1 cellular context compared by ENCODE assay signal in the genomic region with DNA sequence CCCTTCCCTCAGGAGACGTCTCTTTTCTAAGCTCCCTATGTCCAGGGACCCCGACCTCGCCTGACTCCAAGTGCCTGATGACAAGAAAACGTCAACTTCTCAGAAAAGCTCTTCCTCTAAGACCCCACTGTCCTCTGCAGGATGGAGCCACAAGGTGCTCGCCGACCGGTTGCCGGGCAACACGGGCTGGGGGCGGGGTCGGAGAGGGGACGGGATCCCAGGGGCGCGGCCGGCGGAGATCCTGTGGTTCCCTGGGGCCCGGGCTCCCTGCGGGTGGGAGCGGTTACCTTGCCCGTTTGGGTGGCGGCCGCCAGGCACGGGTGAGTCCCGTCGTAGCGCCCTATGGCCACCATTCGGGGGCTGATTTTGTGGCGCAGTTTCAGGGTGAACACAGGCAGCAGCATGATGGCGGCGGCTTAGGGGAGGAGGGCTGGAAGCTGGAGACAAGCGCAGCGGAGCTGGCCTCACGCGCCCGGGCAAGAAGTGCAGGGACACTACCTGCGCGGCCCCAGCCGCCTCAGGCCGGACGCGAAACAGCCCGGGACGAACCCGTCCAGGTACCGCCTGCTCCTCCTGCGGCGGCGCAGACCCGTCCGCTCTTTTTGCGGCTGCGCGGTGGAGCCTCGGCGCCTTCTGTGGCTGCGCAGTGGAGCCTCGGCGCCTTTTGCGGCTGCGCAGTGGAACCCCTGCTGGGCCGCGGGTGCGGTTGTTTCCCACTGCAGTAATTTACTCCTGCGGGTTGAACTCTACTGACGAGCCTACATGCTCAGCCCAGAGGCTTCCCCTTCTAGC.
TF ChIP-seq lines count a peak whose summit lies in the region.

Gene BBS2 (minus strand): TSS at position 566 of the 792 bp plus-strand sequence. CDS start 162 bp downstream, at position 404.

TF ChIP-seq in K562, 482 proteins besides CTCF, POLR2A, EP300 and RAD21 (continued from another document and continues in another):
- 0 out of 2 replicates have a peak, but pooled peaks have one; percentile 45 for TF ChIP-seq HDAC2 (IDR thresholded peaks at IDR 0.05)
- TF ChIP-seq MAZ (CRISPR knock-in tag; conservative IDR thresholded peaks at IDR 0.05 in 1 of 2, IDR thresholded peaks at IDR 0.05 in 1 of 2) = peak; percentile 74 to 77
- TF ChIP-seq E2F6 (IDR thresholded peaks at IDR 0.05; ENCODE audit: borderline replicate concordance in 1 of 2, extremely low read depth in 1 of 2, insufficient read depth in 1 of 2, insufficient read length in 1 of 2, low read depth in 1 of 2, low read length in 1 of 2, poor library complexity in 1 of 2, severe bottlenecking in 1 of 2) = peak in 1 of 2 experiments; percentile 56
- TF ChIP-seq, protein P1, sequence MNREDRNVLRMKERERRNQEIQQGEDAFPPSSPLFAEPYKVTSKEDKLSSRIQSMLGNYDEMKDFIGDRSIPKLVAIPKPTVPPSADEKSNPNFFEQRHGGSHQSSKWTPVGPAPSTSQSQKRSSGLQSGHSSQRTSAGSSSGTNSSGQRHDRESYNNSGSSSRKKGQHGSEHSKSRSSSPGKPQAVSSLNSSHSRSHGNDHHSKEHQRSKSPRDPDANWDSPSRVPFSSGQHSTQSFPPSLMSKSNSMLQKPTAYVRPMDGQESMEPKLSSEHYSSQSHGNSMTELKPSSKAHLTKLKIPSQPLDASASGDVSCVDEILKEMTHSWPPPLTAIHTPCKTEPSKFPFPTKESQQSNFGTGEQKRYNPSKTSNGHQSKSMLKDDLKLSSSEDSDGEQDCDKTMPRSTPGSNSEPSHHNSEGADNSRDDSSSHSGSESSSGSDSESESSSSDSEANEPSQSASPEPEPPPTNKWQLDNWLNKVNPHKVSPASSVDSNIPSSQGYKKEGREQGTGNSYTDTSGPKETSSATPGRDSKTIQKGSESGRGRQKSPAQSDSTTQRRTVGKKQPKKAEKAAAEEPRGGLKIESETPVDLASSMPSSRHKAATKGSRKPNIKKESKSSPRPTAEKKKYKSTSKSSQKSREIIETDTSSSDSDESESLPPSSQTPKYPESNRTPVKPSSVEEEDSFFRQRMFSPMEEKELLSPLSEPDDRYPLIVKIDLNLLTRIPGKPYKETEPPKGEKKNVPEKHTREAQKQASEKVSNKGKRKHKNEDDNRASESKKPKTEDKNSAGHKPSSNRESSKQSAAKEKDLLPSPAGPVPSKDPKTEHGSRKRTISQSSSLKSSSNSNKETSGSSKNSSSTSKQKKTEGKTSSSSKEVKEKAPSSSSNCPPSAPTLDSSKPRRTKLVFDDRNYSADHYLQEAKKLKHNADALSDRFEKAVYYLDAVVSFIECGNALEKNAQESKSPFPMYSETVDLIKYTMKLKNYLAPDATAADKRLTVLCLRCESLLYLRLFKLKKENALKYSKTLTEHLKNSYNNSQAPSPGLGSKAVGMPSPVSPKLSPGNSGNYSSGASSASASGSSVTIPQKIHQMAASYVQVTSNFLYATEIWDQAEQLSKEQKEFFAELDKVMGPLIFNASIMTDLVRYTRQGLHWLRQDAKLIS (CRISPR knock-in tag; IDR thresholded peaks at IDR 0.05) = 0 out of 2 replicates have a peak, but pooled peaks have one; percentile 31
- no peak for TF ChIP-seq STAT5B (CRISPR knock-in tag; IDR thresholded peaks at IDR 0.05)
- no peak for TF ChIP-seq ZNF395 (CRISPR knock-in tag; IDR thresholded peaks at IDR 0.05)
- no peak for TF ChIP-seq RBM22 (IDR thresholded peaks at IDR 0.05; ENCODE audit: low read depth, low read length, poor library complexity, severe bottlenecking)
- TF ChIP-seq YBX1 (IDR thresholded peaks at IDR 0.05) = no peak
- peak; percentile 71; the same call in 1 of the 2 replicates for TF ChIP-seq ZBTB17 (CRISPR knock-in tag; IDR thresholded peaks at IDR 0.05)
- TF ChIP-seq YY1 (IDR thresholded peaks at IDR 0.05; ENCODE audit: borderline replicate concordance in 1 of 3, control insufficient read depth in 1 of 3, extremely low read depth in 1 of 3, insufficient read depth in 3 of 3, insufficient read length in 1 of 3, insufficient replicate concordance in 2 of 3, low read depth in 1 of 3, low read length in 2 of 3) = peak; percentile 55 to 84 (median 62)
- TF ChIP-seq ZNF23 (CRISPR knock-in tag; IDR thresholded peaks at IDR 0.05) = no peak
- TF ChIP-seq, protein P2, sequence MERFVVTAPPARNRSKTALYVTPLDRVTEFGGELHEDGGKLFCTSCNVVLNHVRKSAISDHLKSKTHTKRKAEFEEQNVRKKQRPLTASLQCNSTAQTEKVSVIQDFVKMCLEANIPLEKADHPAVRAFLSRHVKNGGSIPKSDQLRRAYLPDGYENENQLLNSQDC (CRISPR knock-in tag; IDR thresholded peaks at IDR 0.05) = no peak
- TF ChIP-seq, protein P3, sequence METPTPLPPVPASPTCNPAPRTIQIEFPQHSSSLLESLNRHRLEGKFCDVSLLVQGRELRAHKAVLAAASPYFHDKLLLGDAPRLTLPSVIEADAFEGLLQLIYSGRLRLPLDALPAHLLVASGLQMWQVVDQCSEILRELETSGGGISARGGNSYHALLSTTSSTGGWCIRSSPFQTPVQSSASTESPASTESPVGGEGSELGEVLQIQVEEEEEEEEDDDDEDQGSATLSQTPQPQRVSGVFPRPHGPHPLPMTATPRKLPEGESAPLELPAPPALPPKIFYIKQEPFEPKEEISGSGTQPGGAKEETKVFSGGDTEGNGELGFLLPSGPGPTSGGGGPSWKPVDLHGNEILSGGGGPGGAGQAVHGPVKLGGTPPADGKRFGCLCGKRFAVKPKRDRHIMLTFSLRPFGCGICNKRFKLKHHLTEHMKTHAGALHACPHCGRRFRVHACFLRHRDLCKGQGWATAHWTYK (CRISPR knock-in tag; IDR thresholded peaks at IDR 0.05) = peak; percentile 78; the same call in 1 of the 2 replicates
- TF ChIP-seq MEF2D (tag; conservative IDR thresholded peaks at IDR 0.05; ENCODE audit: low read depth) = no peak
- TF ChIP-seq, protein P4, sequence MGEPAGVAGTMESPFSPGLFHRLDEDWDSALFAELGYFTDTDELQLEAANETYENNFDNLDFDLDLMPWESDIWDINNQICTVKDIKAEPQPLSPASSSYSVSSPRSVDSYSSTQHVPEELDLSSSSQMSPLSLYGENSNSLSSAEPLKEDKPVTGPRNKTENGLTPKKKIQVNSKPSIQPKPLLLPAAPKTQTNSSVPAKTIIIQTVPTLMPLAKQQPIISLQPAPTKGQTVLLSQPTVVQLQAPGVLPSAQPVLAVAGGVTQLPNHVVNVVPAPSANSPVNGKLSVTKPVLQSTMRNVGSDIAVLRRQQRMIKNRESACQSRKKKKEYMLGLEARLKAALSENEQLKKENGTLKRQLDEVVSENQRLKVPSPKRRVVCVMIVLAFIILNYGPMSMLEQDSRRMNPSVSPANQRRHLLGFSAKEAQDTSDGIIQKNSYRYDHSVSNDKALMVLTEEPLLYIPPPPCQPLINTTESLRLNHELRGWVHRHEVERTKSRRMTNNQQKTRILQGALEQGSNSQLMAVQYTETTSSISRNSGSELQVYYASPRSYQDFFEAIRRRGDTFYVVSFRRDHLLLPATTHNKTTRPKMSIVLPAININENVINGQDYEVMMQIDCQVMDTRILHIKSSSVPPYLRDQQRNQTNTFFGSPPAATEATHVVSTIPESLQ (CRISPR knock-in tag; IDR thresholded peaks at IDR 0.05) = no peak
- peak; percentile 19 for TF ChIP-seq ZNF146 (CRISPR knock-in tag; IDR thresholded peaks at IDR 0.05; ENCODE audit: unreplicated experiment)
- TF ChIP-seq, protein P5, sequence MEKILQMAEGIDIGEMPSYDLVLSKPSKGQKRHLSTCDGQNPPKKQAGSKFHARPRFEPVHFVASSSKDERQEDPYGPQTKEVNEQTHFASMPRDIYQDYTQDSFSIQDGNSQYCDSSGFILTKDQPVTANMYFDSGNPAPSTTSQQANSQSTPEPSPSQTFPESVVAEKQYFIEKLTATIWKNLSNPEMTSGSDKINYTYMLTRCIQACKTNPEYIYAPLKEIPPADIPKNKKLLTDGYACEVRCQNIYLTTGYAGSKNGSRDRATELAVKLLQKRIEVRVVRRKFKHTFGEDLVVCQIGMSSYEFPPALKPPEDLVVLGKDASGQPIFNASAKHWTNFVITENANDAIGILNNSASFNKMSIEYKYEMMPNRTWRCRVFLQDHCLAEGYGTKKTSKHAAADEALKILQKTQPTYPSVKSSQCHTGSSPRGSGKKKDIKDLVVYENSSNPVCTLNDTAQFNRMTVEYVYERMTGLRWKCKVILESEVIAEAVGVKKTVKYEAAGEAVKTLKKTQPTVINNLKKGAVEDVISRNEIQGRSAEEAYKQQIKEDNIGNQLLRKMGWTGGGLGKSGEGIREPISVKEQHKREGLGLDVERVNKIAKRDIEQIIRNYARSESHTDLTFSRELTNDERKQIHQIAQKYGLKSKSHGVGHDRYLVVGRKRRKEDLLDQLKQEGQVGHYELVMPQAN (IDR thresholded peaks at IDR 0.05; ENCODE audit: borderline replicate concordance) = peak; percentile 62; the same call in 1 of the 2 replicates
- TF ChIP-seq, protein P6, sequence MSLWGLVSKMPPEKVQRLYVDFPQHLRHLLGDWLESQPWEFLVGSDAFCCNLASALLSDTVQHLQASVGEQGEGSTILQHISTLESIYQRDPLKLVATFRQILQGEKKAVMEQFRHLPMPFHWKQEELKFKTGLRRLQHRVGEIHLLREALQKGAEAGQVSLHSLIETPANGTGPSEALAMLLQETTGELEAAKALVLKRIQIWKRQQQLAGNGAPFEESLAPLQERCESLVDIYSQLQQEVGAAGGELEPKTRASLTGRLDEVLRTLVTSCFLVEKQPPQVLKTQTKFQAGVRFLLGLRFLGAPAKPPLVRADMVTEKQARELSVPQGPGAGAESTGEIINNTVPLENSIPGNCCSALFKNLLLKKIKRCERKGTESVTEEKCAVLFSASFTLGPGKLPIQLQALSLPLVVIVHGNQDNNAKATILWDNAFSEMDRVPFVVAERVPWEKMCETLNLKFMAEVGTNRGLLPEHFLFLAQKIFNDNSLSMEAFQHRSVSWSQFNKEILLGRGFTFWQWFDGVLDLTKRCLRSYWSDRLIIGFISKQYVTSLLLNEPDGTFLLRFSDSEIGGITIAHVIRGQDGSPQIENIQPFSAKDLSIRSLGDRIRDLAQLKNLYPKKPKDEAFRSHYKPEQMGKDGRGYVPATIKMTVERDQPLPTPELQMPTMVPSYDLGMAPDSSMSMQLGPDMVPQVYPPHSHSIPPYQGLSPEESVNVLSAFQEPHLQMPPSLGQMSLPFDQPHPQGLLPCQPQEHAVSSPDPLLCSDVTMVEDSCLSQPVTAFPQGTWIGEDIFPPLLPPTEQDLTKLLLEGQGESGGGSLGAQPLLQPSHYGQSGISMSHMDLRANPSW (CRISPR knock-in tag; IDR thresholded peaks at IDR 0.05) = no peak
- peak in 1 of 2 experiments; percentile 71; a peak in 2 of 4 replicates for TF ChIP-seq HDAC1 (IDR thresholded peaks at IDR 0.05)
- TF ChIP-seq RBFOX2 (IDR thresholded peaks at IDR 0.05; ENCODE audit: low read depth, low read length) = peak; percentile 73
- peak; percentile 97 to 98 for TF ChIP-seq NRF1 (conservative IDR thresholded peaks at IDR 0.05 in 1 of 2, IDR thresholded peaks at IDR 0.05 in 1 of 2)
- TF ChIP-seq, protein P7, sequence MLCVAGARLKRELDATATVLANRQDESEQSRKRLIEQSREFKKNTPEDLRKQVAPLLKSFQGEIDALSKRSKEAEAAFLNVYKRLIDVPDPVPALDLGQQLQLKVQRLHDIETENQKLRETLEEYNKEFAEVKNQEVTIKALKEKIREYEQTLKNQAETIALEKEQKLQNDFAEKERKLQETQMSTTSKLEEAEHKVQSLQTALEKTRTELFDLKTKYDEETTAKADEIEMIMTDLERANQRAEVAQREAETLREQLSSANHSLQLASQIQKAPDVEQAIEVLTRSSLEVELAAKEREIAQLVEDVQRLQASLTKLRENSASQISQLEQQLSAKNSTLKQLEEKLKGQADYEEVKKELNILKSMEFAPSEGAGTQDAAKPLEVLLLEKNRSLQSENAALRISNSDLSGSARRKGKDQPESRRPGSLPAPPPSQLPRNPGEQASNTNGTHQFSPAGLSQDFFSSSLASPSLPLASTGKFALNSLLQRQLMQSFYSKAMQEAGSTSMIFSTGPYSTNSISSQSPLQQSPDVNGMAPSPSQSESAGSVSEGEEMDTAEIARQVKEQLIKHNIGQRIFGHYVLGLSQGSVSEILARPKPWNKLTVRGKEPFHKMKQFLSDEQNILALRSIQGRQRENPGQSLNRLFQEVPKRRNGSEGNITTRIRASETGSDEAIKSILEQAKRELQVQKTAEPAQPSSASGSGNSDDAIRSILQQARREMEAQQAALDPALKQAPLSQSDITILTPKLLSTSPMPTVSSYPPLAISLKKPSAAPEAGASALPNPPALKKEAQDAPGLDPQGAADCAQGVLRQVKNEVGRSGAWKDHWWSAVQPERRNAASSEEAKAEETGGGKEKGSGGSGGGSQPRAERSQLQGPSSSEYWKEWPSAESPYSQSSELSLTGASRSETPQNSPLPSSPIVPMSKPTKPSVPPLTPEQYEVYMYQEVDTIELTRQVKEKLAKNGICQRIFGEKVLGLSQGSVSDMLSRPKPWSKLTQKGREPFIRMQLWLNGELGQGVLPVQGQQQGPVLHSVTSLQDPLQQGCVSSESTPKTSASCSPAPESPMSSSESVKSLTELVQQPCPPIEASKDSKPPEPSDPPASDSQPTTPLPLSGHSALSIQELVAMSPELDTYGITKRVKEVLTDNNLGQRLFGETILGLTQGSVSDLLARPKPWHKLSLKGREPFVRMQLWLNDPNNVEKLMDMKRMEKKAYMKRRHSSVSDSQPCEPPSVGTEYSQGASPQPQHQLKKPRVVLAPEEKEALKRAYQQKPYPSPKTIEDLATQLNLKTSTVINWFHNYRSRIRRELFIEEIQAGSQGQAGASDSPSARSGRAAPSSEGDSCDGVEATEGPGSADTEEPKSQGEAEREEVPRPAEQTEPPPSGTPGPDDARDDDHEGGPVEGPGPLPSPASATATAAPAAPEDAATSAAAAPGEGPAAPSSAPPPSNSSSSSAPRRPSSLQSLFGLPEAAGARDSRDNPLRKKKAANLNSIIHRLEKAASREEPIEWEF (CRISPR knock-in tag; IDR thresholded peaks at IDR 0.05) = no peak
- TF ChIP-seq, protein P8, sequence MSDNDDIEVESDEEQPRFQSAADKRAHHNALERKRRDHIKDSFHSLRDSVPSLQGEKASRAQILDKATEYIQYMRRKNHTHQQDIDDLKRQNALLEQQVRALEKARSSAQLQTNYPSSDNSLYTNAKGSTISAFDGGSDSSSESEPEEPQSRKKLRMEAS (CRISPR knock-in tag; IDR thresholded peaks at IDR 0.05) = peak; percentile 57
- TF ChIP-seq POLR2G (IDR thresholded peaks at IDR 0.05; ENCODE audit: low read depth, low read length) = peak; percentile 79
- TF ChIP-seq ZNF785 (CRISPR knock-in tag; IDR thresholded peaks at IDR 0.05) = no peak
- no peak for TF ChIP-seq PTRF (tag; IDR thresholded peaks at IDR 0.05)
- no peak; the same call in 1 of the 2 replicates for TF ChIP-seq POLR2AphosphoS2 (IDR thresholded peaks at IDR 0.05; ENCODE audit: low read length)
- 0 out of 2 replicates have a peak, but pooled peaks have one; percentile 40 for TF ChIP-seq RNF2 (IDR thresholded peaks at IDR 0.05)
- no peak for TF ChIP-seq MAFK (IDR thresholded peaks at IDR 0.05; ENCODE audit: low read length)
- no peak for TF ChIP-seq HLTF (IDR thresholded peaks at IDR 0.05)
